Comparison of ENCODE assay signal across 8 cellular contexts in genomic region chr2:222690564-222691200, GRCh38. TPM values are rescaled to one million over a fixed set of nuclear protein-coding genes. Genes with fewer than 3 reads are reported as not detected.
DNase-seq lines count a peak whose midpoint lies in the region; ATAC-seq lines count a peak whose summit lies in the region.

No MANE protein-coding gene starts in this region.

- POLR2A ChIA-PET in activated CD8-positive, alpha-beta T cell treated with anti-CD3 and anti-CD28 coated beads, Interleukin-2, amount 10 ng/mL, durations not matched to agents 7 days and 5 days (lab: Charles Lee): interaction anchor here (1.0 kb wide), 1 partner anchor 12 kb away, joined by 3 read pairs; no protein-coding TSS in a partner anchor
- POLR2A ChIA-PET in naive thymus-derived CD4-positive, alpha-beta T cell (lab: Charles Lee): no interaction called here

- H3K36me3 Mint-ChIP-seq in activated CD8-positive, alpha-beta T cell treated with anti-CD3 and anti-CD28 coated beads, Interleukin-2, amount 10 ng/mL, durations not matched to agents 7 days and 5 days (ENCODE audit: low read depth): no peaks in the 10 kb centered on the region
- H3K36me3 Mint-ChIP-seq in naive thymus-derived CD4-positive, alpha-beta T cell: peaks cover 0 to 4% (median 0%) of the 10 kb centered on the region in 5 donors

- intact Hi-C loops in naive thymus-derived CD4-positive, alpha-beta T cell (cut with micrococcal nuclease): loop anchor here (1.0 to 2.0 kb wide), 5 partner anchors 18 to 249 kb away; partner anchors contain the start of gene FARSB (in 2 of the 2)

- H3K27me3 ChIP-seq in endocrine pancreas (ENCODE audit: control insufficient read depth, insufficient read depth, low read length): no peaks in the 10 kb centered on the region
- H3K27me3 ChIP-seq in naive thymus-derived CD4-positive, alpha-beta T cell (ENCODE audit: control insufficient read depth in 2 of 2, insufficient read depth in 2 of 2, low read length in 2 of 2): no peaks in the 10 kb centered on the region

- no peak overlapping the region for H3K9ac ChIP-seq in endocrine pancreas (ENCODE audit: control insufficient read depth, insufficient read depth, low read length)

- ATAC-seq in GM19467 (IDR thresholded peaks at IDR 0.05; ENCODE audit: unreplicated experiment) (peak; percentile 95), HG03521 (IDR thresholded peaks at IDR 0.05; ENCODE audit: unreplicated experiment) (peak; percentile 97)
- peak; percentile 93 for ATAC-seq in activated CD8-positive, alpha-beta T cell treated with anti-CD3 and anti-CD28 coated beads, Interleukin-2, amount 10 ng/mL, durations not matched to agents 7 days and 5 days
- peak; percentile 100 for ATAC-seq in naive thymus-derived CD4-positive, alpha-beta T cell

- H3K36me3 ChIP-seq in endocrine pancreas (ENCODE audit: control insufficient read depth, insufficient read depth, low read length): no peaks in the 10 kb centered on the region
- no peaks in the 10 kb centered on the region for H3K36me3 ChIP-seq in naive thymus-derived CD4-positive, alpha-beta T cell (ENCODE audit: control insufficient read depth in 2 of 3, insufficient read depth in 3 of 3, low read length in 3 of 3)

- no peak overlapping the region for H3K4me3 Mint-ChIP-seq in activated CD8-positive, alpha-beta T cell treated with anti-CD3 and anti-CD28 coated beads, Interleukin-2, amount 10 ng/mL, durations not matched to agents 7 days and 5 days
- H3K4me3 Mint-ChIP-seq in naive thymus-derived CD4-positive, alpha-beta T cell: peak overlapping the region in 2 of 10 donors; percentile 30 to 40

- no peaks in the 10 kb centered on the region for H3K9me3 ChIP-seq in endocrine pancreas (ENCODE audit: control insufficient read depth, low read length)
- H3K9me3 ChIP-seq in naive thymus-derived CD4-positive, alpha-beta T cell (ENCODE audit: control insufficient read depth in 2 of 3, low read length in 3 of 3): no peaks in the 10 kb centered on the region

- CTCF ChIA-PET in activated CD8-positive, alpha-beta T cell treated with anti-CD3 and anti-CD28 coated beads, Interleukin-2, amount 10 ng/mL, durations not matched to agents 7 days and 5 days (lab: Charles Lee): interaction anchor here (0.5 to 3.0 kb wide), 36 partner anchors 9 to 258 kb away, joined by 3 to 28 read pairs (median 4); partner anchors contain the start of genes ACSL3 and MOGAT1
- CTCF ChIA-PET in naive thymus-derived CD4-positive, alpha-beta T cell (lab: Charles Lee): interaction anchor here (0.9 to 1.9 kb wide), 5 partner anchors 8 to 211 kb away, joined by 3 to 6 read pairs (median 3); no protein-coding TSS in a partner anchor

- DNase-seq in DMS 273 (lab: John Stamatoyannopoulos, UW; ENCODE audit: unreplicated experiment) (peak; percentile 92), NCI-H774 (lab: John Stamatoyannopoulos, UW) (peak; percentile 74)
- DNase-seq in activated CD8-positive, alpha-beta T cell treated with anti-CD3 and anti-CD28 coated beads, Interleukin-2, amount 10 ng/mL, durations not matched to agents 7 days and 5 days: peak; percentile 87
- peak; percentile 48 to 77 (median 68) for DNase-seq in naive thymus-derived CD4-positive, alpha-beta T cell
- DNase-seq in stimulated activated CD8-positive, alpha-beta memory T cell treated with anti-CD3 and anti-CD28 coated beads, Interleukin-7, amount 100 ng/mL, for 48 hours (ENCODE audit: extremely low read depth in 1 of 2, low read depth in 1 of 2): peak; percentile 33 to 57

- H3K9me3 Mint-ChIP-seq in activated CD8-positive, alpha-beta T cell treated with anti-CD3 and anti-CD28 coated beads, Interleukin-2, amount 10 ng/mL, durations not matched to agents 7 days and 5 days (ENCODE audit: insufficient read depth): no peaks in the 10 kb centered on the region
- H3K9me3 Mint-ChIP-seq in naive thymus-derived CD4-positive, alpha-beta T cell: no peaks in the 10 kb centered on the region

- peaks cover 17% of the 10 kb centered on the region for H3K4me1 Mint-ChIP-seq in activated CD8-positive, alpha-beta T cell treated with anti-CD3 and anti-CD28 coated beads, Interleukin-2, amount 10 ng/mL, durations not matched to agents 7 days and 5 days (ENCODE audit: low read depth)
- peaks cover 0 to 16% (median 7%) of the 10 kb centered on the region in 7 donors for H3K4me1 Mint-ChIP-seq in naive thymus-derived CD4-positive, alpha-beta T cell

- H3K4me3 ChIP-seq in endocrine pancreas (ENCODE audit: control insufficient read depth, insufficient read depth, low read length): peak overlapping the region; percentile 34
- H3K4me3 ChIP-seq in naive thymus-derived CD4-positive, alpha-beta T cell (ENCODE audit: low read length): no peak overlapping the region

- no peaks in the 10 kb centered on the region for H3K4me1 ChIP-seq in endocrine pancreas (ENCODE audit: control insufficient read depth, insufficient read depth, low read length)
- H3K4me1 ChIP-seq in naive thymus-derived CD4-positive, alpha-beta T cell (ENCODE audit: control insufficient read depth in 2 of 2, insufficient read depth in 2 of 2, low read length in 2 of 2): no peaks in the 10 kb centered on the region

- H3K27ac ChIP-seq in naive thymus-derived CD4-positive, alpha-beta T cell (ENCODE audit: low read depth, low read length): no peak overlapping the region

- peaks cover 28% of the 10 kb centered on the region for H3K27me3 Mint-ChIP-seq in activated CD8-positive, alpha-beta T cell treated with anti-CD3 and anti-CD28 coated beads, Interleukin-2, amount 10 ng/mL, durations not matched to agents 7 days and 5 days (ENCODE audit: low read depth)
- H3K27me3 Mint-ChIP-seq in naive thymus-derived CD4-positive, alpha-beta T cell: peaks cover 0 to 22% (median 3%) of the 10 kb centered on the region in 5 donors

- no peak overlapping the region for H3K27ac Mint-ChIP-seq in activated CD8-positive, alpha-beta T cell treated with anti-CD3 and anti-CD28 coated beads, Interleukin-2, amount 10 ng/mL, durations not matched to agents 7 days and 5 days
- H3K27ac Mint-ChIP-seq in naive thymus-derived CD4-positive, alpha-beta T cell: peak overlapping the region in 1 of 9 donors; percentile 51

RNA-seq across cellular contexts. Expression of gene MOGAT1, which starts 19.2 kb away (rescaled TPM):
- total RNA-seq in activated CD8-positive, alpha-beta T cell treated with anti-CD3 and anti-CD28 coated beads, Interleukin-2, amount 10 ng/mL, durations not matched to agents 7 days and 5 days: not detected
- total RNA-seq in naive thymus-derived CD4-positive, alpha-beta T cell: not detected
- not detected for polyA plus RNA-seq in naive thymus-derived CD4-positive, alpha-beta T cell

RNA-seq across cellular contexts. Expression of gene FARSB, which starts 34.8 kb away (rescaled TPM):
- total RNA-seq in activated CD8-positive, alpha-beta T cell treated with anti-CD3 and anti-CD28 coated beads, Interleukin-2, amount 10 ng/mL, durations not matched to agents 7 days and 5 days: 10 to 100 TPM; 26.9 to 28.0 TPM
- 10 to 100 TPM; 10.5 to 23.3 (median 13.8) TPM for total RNA-seq in naive thymus-derived CD4-positive, alpha-beta T cell
- polyA plus RNA-seq in naive thymus-derived CD4-positive, alpha-beta T cell: 10 to 100 TPM; 27.6 to 31.8 TPM
